16 cellular contexts compared by ENCODE assay signal in the genomic region with DNA sequence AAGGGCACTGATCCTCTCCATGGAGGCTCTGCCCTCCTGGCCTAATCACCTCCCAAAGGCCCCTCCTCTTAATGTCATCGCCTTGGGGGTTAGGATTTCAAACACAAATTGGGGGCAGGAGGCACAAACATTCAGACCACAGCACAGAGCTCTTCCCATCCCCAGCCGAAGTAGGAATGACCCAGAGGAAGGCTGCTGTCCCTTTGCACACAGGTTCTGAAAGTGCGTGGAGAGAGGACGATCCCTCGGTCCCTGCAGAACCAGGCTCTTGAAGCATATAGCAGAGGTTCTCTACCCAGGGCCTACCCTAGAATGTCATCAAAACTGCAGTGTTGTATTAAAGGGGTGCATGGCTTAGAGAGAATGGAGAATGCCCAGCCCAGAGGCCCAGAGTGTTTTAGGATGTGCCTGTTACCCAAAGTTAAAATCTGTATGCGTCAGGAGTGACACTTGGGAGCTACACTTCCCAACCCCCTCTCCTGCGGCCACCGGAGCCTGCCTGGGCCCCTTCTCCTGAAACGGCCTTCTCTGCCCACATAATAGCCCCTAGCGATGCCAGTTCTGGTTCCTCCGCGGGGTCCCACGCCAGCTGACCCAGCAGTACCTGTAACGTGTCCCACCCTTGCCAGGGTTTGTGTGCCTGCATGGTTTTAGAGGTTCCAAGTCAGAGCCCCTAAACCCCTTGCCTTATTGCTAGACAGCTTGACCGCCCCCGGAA.
DNase-seq lines count a peak whose midpoint lies in the region; ATAC-seq and TF ChIP-seq lines count a peak whose summit lies in the region.
"Had no signal": no experiment of that assay in that cellular context is flagged by ENCODE, and none has a peak within 500 bp of the region (broad histone marks: within the 10 kb centered on the region; RNA-seq: fewer than 3 reads in every experiment).

No MANE protein-coding gene starts in this region.

- H2AK5ac ChIP-seq in mesendoderm (ENCODE audit: low read length), result no peak overlapping the region

- peaks cover 16% of the 10 kb centered on the region for H3K4me1 Mint-ChIP-seq in central memory CD8-positive, alpha-beta T cell

- H3K4me1 ChIP-seq in mesendoderm (ENCODE audit: control insufficient read depth, low read depth, low read length) (no peaks in the 10 kb centered on the region), thymus (ENCODE audit: control insufficient read depth, insufficient read depth, low read length) (no peaks in the 10 kb centered on the region)

- no peaks in the 10 kb centered on the region for H3K27me3 ChIP-seq in mesendoderm (ENCODE audit: insufficient read depth, low read length, poor library complexity)
- H3K27me3 ChIP-seq in thymus (ENCODE audit: control insufficient read depth, insufficient read depth), result no peaks in the 10 kb centered on the region

- H3K27ac ChIP-seq in mesendoderm (ENCODE audit: low read depth, low read length) (no peak overlapping the region), thymus (ENCODE audit: low read depth) (peak overlapping the region; percentile 68)

- H2BK120ac ChIP-seq in mesendoderm (ENCODE audit: low read depth, low read length), result no peak overlapping the region

- no peak overlapping the region for H3K4ac ChIP-seq in mesendoderm (ENCODE audit: low read depth, low read length)

- H2BK15ac ChIP-seq in mesendoderm (replicated peaks; ENCODE audit: low read depth), result no peak overlapping the region

- no peaks in the 10 kb centered on the region for H3K9me3 ChIP-seq in thymus (ENCODE audit: control insufficient read depth)
- H3K9me3 ChIP-seq: mucosa of descending colon had no signal

- H3K18ac ChIP-seq in mesendoderm (ENCODE audit: low read length), result no peak overlapping the region

- H3K4me3 ChIP-seq in LNCaP clone FGC (ENCODE audit: low read depth, low read length) (peak overlapping the region; percentile 22), mesendoderm (ENCODE audit: low read length) (no peak overlapping the region), thymus (ENCODE audit: low read length) (no peak overlapping the region)
- H3K4me3 ChIP-seq: mucosa of descending colon had no signal

- H3K27me3 Mint-ChIP-seq in central memory CD8-positive, alpha-beta T cell, result no peaks in the 10 kb centered on the region
- H3K27me3 Mint-ChIP-seq: activated naive CD8-positive, alpha-beta T cell treated with anti-CD3 and anti-CD28 coated beads, Interleukin-2, amount 50 U/mL, for 24 hours; stimulated activated naive CD8-positive, alpha-beta T cell treated with anti-CD3 and anti-CD28 coated beads, Interleukin-15, Interleukin-2, amounts not matched to agents 100 ng/mL and 50 ng/mL, for 24 hours had no signal

- no peak overlapping the region for H4K5ac ChIP-seq in mesendoderm (ENCODE audit: low read length)

- H3K23ac ChIP-seq in mesendoderm (ENCODE audit: low read length), result no peak overlapping the region

- H3K36me3 ChIP-seq in mesendoderm (ENCODE audit: control insufficient read depth, insufficient read depth, low read length) (no peaks in the 10 kb centered on the region), thymus (ENCODE audit: control insufficient read depth, insufficient read depth) (no peaks in the 10 kb centered on the region)

- no peak overlapping the region for H3K4me2 ChIP-seq in mesendoderm (ENCODE audit: low read length)

- no peak overlapping the region for H3K4me3 Mint-ChIP-seq in central memory CD8-positive, alpha-beta T cell
- H3K4me3 Mint-ChIP-seq: activated naive CD8-positive, alpha-beta T cell treated with anti-CD3 and anti-CD28 coated beads, Interleukin-2, amount 50 U/mL, for 24 hours; activated T-cell treated with anti-CD3 and anti-CD28 coated beads, Interleukin-2, amount 50 U/mL, for 4 hours; stimulated activated naive CD8-positive, alpha-beta T cell treated with anti-CD3 and anti-CD28 coated beads, Interleukin-15, Interleukin-2, amounts not matched to agents 100 ng/mL and 50 ng/mL, for 24 hours had no signal

- no peaks in the 10 kb centered on the region for H3K79me2 ChIP-seq in mesendoderm (ENCODE audit: control insufficient read depth, insufficient read depth, low read length)

- TF ChIP-seq CTCF in LNCaP clone FGC (IDR thresholded peaks at IDR 0.05; ENCODE audit: control insufficient read depth, extremely low read depth, insufficient read depth), result no peak

- H3K79me1 ChIP-seq in mesendoderm (ENCODE audit: low read length), result no peaks in the 10 kb centered on the region

- no peak for ATAC-seq in central memory CD8-positive, alpha-beta T cell (replicated peaks; ENCODE audit: extremely low read depth, poor library complexity, severe bottlenecking)
- ATAC-seq: activated naive CD8-positive, alpha-beta T cell treated with anti-CD3 and anti-CD28 coated beads, Interleukin-2, amount 50 U/mL, for 24 hours; activated T-cell treated with anti-CD3 and anti-CD28 coated beads, Interleukin-2, amount 50 U/mL, for 4 hours had no signal

- H3K9ac ChIP-seq in mesendoderm (ENCODE audit: low read length), result no peak overlapping the region

- no peak overlapping the region for H3K56ac ChIP-seq in mesendoderm (ENCODE audit: low read length)

- peak overlapping the region; percentile 76 for H3K27ac Mint-ChIP-seq in central memory CD8-positive, alpha-beta T cell (ENCODE audit: low read depth)
- H3K27ac Mint-ChIP-seq: activated naive CD8-positive, alpha-beta T cell treated with anti-CD3 and anti-CD28 coated beads, Interleukin-2, amount 50 U/mL, for 24 hours; stimulated activated naive CD8-positive, alpha-beta T cell treated with anti-CD3 and anti-CD28 coated beads, Interleukin-15, Interleukin-2, amounts not matched to agents 100 ng/mL and 50 ng/mL, for 24 hours had no signal

- H4K8ac ChIP-seq in mesendoderm (ENCODE audit: low read depth, low read length), result no peak overlapping the region

- no peaks in the 10 kb centered on the region for H3K9me3 Mint-ChIP-seq in central memory CD8-positive, alpha-beta T cell
- H3K9me3 Mint-ChIP-seq: activated T-cell treated with anti-CD3 and anti-CD28 coated beads, Interleukin-2, amount 50 U/mL, for 4 hours had no signal

- peaks cover 2% of the 10 kb centered on the region for H3K36me3 Mint-ChIP-seq in central memory CD8-positive, alpha-beta T cell (ENCODE audit: insufficient read depth)

- no CpG with 5 or more reads among the region's 16 CpGs for WGBS in mesendoderm (ENCODE audit: extremely low coverage, insufficient coverage, low lambda C conversion rate)
- WGBS in thymus, result 95% methylated on average over 16 of the region's 16 CpGs

- DNase-seq in LNCaP clone FGC (ENCODE audit: low read depth) (no peak), mesendoderm (peak; percentile 11), NCI-H69 (lab: John Stamatoyannopoulos, UW) (no peak), iPS-NIHi11 (ENCODE audit: low spot score) (no peak), NCI-H524 (lab: John Stamatoyannopoulos, UW) (no peak)
- no peak for DNase-seq in central memory CD8-positive, alpha-beta T cell (ENCODE audit: low spot score in 2 of 2)
- DNase-seq: activated CD4-positive, alpha-beta T cell treated with anti-CD3 and anti-CD28 coated beads, Interleukin-2, amount 50 U/mL, for 48 hours; activated naive CD8-positive, alpha-beta T cell treated with anti-CD3 and anti-CD28 coated beads, Interleukin-2, amount 50 U/mL, for 24 hours; activated T-cell treated with anti-CD3 and anti-CD28 coated beads, Interleukin-2, amount 50 U/mL, for 4 hours; central memory CD4-positive, alpha-beta T cell; DMS79; Karpas-422; NCI-H1417 treated with DMSO at 0.1 percent for 48 hours had no signal

- no peak overlapping the region for H2BK5ac ChIP-seq in mesendoderm (ENCODE audit: low read length)
